In the genomic region with DNA sequence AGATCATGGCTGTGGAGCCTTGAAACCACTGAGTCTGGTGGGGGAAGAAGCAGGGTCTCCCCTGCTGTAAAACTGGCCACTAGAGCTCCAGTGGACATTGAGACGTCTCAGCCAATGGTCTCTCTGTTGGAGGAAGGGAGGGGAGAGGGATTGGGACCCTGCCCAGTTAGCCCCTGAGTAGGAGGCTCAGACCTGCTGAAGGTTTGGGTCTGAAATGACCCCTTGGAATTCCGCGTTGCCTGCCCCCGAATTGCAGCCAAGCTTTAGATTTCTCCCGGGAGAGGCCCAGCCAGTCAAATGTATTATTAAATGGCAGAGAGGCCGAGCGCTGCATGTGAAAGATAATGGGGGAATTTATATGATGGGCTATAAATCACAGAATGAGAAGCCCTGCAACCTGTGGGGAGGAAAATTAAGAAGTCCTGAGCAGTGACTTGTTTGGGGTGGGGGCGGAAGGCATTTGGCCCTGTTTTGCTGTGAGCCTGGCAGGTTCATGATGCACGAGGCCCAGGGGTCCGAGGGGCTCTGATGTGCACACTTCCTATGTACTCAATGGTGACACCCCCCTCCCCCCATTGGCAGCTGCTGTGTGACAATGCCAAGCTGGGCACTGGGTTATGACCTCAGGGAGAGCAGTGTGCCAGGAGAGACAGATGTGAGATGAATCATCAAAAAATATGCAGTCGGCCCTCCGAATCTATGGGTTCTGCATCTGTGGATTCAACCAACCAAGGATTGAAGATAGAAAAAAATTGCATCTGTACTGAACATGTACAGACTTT, we compare ENCODE assay signal across 1 cellular context.
A peak's percentile ranks its signal among the peaks of the same experiment; 100 is the strongest.
TF ChIP-seq lines count a peak whose summit lies in the region.

No MANE protein-coding gene starts in this region.

TF ChIP-seq in SK-N-SH, 30 proteins besides CTCF, POLR2A, EP300 and RAD21 (continued from another document):
- TF ChIP-seq, protein P1, sequence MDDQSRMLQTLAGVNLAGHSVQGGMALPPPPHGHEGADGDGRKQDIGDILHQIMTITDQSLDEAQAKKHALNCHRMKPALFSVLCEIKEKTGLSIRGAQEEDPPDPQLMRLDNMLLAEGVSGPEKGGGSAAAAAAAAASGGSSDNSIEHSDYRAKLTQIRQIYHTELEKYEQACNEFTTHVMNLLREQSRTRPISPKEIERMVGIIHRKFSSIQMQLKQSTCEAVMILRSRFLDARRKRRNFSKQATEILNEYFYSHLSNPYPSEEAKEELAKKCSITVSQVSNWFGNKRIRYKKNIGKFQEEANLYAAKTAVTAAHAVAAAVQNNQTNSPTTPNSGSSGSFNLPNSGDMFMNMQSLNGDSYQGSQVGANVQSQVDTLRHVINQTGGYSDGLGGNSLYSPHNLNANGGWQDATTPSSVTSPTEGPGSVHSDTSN (IDR thresholded peaks at IDR 0.05): peak; percentile 29; the same call in 1 of the 2 replicates
- TF ChIP-seq NFIC (IDR thresholded peaks at IDR 0.05; ENCODE audit: borderline replicate concordance) (peak; percentile 76), GABPA (IDR thresholded peaks at IDR 0.05; ENCODE audit: low read depth) (no peak), RFX5 (IDR thresholded peaks at IDR 0.05; ENCODE audit: low read length) (no peak), NRF1 (IDR thresholded peaks at IDR 0.05; ENCODE audit: low read depth, low read length) (no peak)
- TF ChIP-seq, protein P2, sequence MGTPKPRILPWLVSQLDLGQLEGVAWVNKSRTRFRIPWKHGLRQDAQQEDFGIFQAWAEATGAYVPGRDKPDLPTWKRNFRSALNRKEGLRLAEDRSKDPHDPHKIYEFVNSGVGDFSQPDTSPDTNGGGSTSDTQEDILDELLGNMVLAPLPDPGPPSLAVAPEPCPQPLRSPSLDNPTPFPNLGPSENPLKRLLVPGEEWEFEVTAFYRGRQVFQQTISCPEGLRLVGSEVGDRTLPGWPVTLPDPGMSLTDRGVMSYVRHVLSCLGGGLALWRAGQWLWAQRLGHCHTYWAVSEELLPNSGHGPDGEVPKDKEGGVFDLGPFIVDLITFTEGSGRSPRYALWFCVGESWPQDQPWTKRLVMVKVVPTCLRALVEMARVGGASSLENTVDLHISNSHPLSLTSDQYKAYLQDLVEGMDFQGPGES (IDR thresholded peaks at IDR 0.05; ENCODE audit: low read depth, low read length): no peak
